ENCODE assay signal across 1 cellular context in genomic region chr3:138349926-138350665, GRCh38.
TF ChIP-seq lines count a peak whose summit lies in the region.

No MANE protein-coding gene starts in this region.

TF ChIP-seq in K562, 482 proteins besides CTCF, POLR2A, EP300 and RAD21 (continued from another document):
- TF ChIP-seq ZNF592 (IDR thresholded peaks at IDR 0.05) (0 out of 2 replicates have a peak, but pooled peaks have one; percentile 26), NR0B1 (IDR thresholded peaks at IDR 0.05; ENCODE audit: partially characterized antibody) (no peak), MNT (conservative IDR thresholded peaks at IDR 0.05) (peak in 1 of 2 experiments; percentile 40; a peak in 2 of 4 replicates), E2F4 (CRISPR knock-in tag; IDR thresholded peaks at IDR 0.05; ENCODE audit: low read depth) (no peak), C11orf30 (IDR thresholded peaks at IDR 0.05; ENCODE audit: low read depth) (no peak), MTA2 (IDR thresholded peaks at IDR 0.05; ENCODE audit: low read depth) (no peak), ETV5 (CRISPR knock-in tag; IDR thresholded peaks at IDR 0.05; ENCODE audit: low read depth) (no peak), THAP12 (CRISPR knock-in tag; IDR thresholded peaks at IDR 0.05) (no peak), ARNT (IDR thresholded peaks at IDR 0.05) (no peak), NBN (IDR thresholded peaks at IDR 0.05; ENCODE audit: low read depth) (no peak), ZNF282 (CRISPR knock-in tag; IDR thresholded peaks at IDR 0.05) (no peak), USF1 (CRISPR knock-in tag; IDR thresholded peaks at IDR 0.05) (peak; percentile 18; the same call in 1 of the 2 replicates), MYC (IDR thresholded peaks at IDR 0.05; ENCODE audit: low read depth, low read length) (no peak), MYC (CRISPR knock-in tag; IDR thresholded peaks at IDR 0.05; ENCODE audit: borderline replicate concordance, low read depth) (no peak), CGGBP1 (CRISPR knock-in tag; IDR thresholded peaks at IDR 0.05) (no peak), ZEB2 (IDR thresholded peaks at IDR 0.05) (no peak), DDX20 (tag; IDR thresholded peaks at IDR 0.05; ENCODE audit: low read depth) (no peak), AFF1 (IDR thresholded peaks at IDR 0.05; ENCODE audit: low read depth in 1 of 2, partially characterized antibody in 2 of 2) (no peak)
